In genomic region chr2:53652131-53652530, GRCh38 we compare ENCODE assay signal across 19 cellular contexts.
"Had no signal": no experiment of that assay in that cellular context is flagged by ENCODE, and none has a peak within 500 bp of the region (broad histone marks: within the 10 kb centered on the region; RNA-seq: fewer than 3 reads in every experiment).

No MANE protein-coding gene starts in this region.

- H3K4me3 ChIP-seq: MG63 had no signal

- H3K36me3 ChIP-seq: MG63 had no signal

- ATAC-seq: SK-N-SH treated with all-trans-retinoic acid at 6 μM for 48 hours had no signal

- DNase-seq: KBM-7, MG63, NCI-H1092, NCI-H1105 treated with DMSO at 0.1 percent for 48 hours, NCI-H1417 treated with DMSO at 0.1 percent for 48 hours, NCI-H146, NCI-H1694 treated with DMSO at 0.1 percent for 48 hours, NCI-H1930, NCI-H2081, NCI-H2107, NCI-H2227 treated with DMSO at 0.1 percent for 48 hours, NCI-H446, NCI-H510A, NCI-H524 treated with DMSO at 0.1 percent for 48 hours, NCI-H69, NCI-H774, SHP77 had no signal

- H3K27me3 ChIP-seq: MG63 had no signal

- H3K27ac ChIP-seq: RWPE1 had no signal

- H3K9me3 ChIP-seq: MG63 had no signal
